In the genomic region with DNA sequence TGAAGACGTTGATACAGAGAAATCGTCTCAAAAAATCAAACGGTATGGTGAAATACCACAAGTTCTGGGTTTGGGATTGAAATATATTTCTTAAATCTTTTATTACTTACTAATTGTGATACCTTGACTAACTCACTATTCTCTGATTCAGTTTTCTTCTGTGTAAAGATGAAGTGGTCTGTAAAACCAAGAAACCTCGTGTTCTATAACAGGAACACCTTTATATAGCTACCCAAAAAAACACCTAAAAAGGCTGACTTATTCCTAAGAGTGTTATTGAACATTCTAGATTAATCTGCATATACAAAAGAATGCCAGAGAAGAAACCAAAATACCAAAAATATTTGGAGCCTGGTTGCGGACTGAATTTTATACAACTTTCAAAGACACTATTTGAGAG, we compare ENCODE assay signal across 1 cellular context.
TF ChIP-seq lines count a peak whose summit lies in the region.

No MANE protein-coding gene starts in this region.

TF ChIP-seq in IMR-90, 13 proteins besides CTCF, POLR2A, EP300 and RAD21 (continued from another document):
- no peak for TF ChIP-seq ELK1 (IDR thresholded peaks at IDR 0.05; ENCODE audit: borderline replicate concordance, low read depth, low read length)
- TF ChIP-seq, protein P1, sequence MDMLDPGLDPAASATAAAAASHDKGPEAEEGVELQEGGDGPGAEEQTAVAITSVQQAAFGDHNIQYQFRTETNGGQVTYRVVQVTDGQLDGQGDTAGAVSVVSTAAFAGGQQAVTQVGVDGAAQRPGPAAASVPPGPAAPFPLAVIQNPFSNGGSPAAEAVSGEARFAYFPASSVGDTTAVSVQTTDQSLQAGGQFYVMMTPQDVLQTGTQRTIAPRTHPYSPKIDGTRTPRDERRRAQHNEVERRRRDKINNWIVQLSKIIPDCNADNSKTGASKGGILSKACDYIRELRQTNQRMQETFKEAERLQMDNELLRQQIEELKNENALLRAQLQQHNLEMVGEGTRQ (IDR thresholded peaks at IDR 0.05; ENCODE audit: low read depth, low read length): no peak
- no peak for TF ChIP-seq MXI1 (IDR thresholded peaks at IDR 0.05; ENCODE audit: borderline replicate concordance, low read depth, low read length)
- no peak for TF ChIP-seq CHD1 (IDR thresholded peaks at IDR 0.05; ENCODE audit: low read depth, low read length)
- no peak for TF ChIP-seq CEBPB (IDR thresholded peaks at IDR 0.05; ENCODE audit: low read depth, low read length)
- TF ChIP-seq MAFK (IDR thresholded peaks at IDR 0.05; ENCODE audit: low read depth, low read length): no peak
